ENCODE assay signal across 8 cellular contexts in genomic region chr13:46176756-46177155, GRCh38. TPM values are rescaled to one million over a fixed set of nuclear protein-coding genes. Genes with fewer than 3 reads are reported as not detected.
A peak's percentile ranks its signal among the peaks of the same experiment; 100 is the strongest.
DNase-seq lines count a peak whose midpoint lies in the region; ATAC-seq and TF ChIP-seq lines count a peak whose summit lies in the region.

No MANE protein-coding gene starts in this region.

- in situ Hi-C loops in KBM-7 (cut with MboI; ENCODE audit: low pct_unique_long_range_greater_than_20kb, low sequenced_read_pairs) = no loop called here

- POLR2A ChIA-PET in PC-9 (lab: Charles Lee; ENCODE audit: unreplicated experiment) = interaction anchor here (0.6 kb wide), 2 partner anchors 34 to 1008 kb away, joined by 3 to 10 read pairs; no protein-coding TSS in a partner anchor

- intact Hi-C loops in dendritic cell treated with granulocyte-macrophage colony-stimulating factor and Interleukin-4, amounts not matched to agents 40 ng/mL and 50 ng/mL, for 4 days (cut with micrococcal nuclease) = loop anchor here (5.0 kb wide), 1 partner anchor 36 kb away; the partner anchor contains the start of gene LRRC63
- intact Hi-C loops in PC-9 (cut with micrococcal nuclease; ENCODE audit: unreplicated experiment) = no loop called here

- ATAC-seq in GM19468 (IDR thresholded peaks at IDR 0.05; ENCODE audit: extremely low read depth, unreplicated experiment) = peak; percentile 16

- no peaks in the 10 kb centered on the region for H3K9me3 Mint-ChIP-seq in dendritic cell treated with granulocyte-macrophage colony-stimulating factor and Interleukin-4, amounts not matched to agents 40 ng/mL and 50 ng/mL, for 4 days

- peak overlapping the region; percentile 68 for H3K4me3 Mint-ChIP-seq in dendritic cell treated with granulocyte-macrophage colony-stimulating factor and Interleukin-4, amounts not matched to agents 40 ng/mL and 50 ng/mL, for 4 days

- H3K9me2 ChIP-seq in PC-9 (ENCODE audit: insufficient read depth) = no peaks in the 10 kb centered on the region; the same call in 1 of the 2 replicates

- H3K4me3 ChIP-seq in PC-9 = no peak overlapping the region

- H3K36me3 Mint-ChIP-seq in dendritic cell treated with granulocyte-macrophage colony-stimulating factor and Interleukin-4, amounts not matched to agents 40 ng/mL and 50 ng/mL, for 4 days (ENCODE audit: low read depth) = peaks cover 76% of the 10 kb centered on the region

- H2AFZ ChIP-seq in PC-9 = no peak overlapping the region

- no TSS peak for BruUV-seq in PC-9 (replicated peaks; lab: Mats Ljungman, UMichigan)

- DNase-seq in CD1c-positive myeloid dendritic cell (ENCODE audit: extremely low spot score) (peak; percentile 85), KBM-7 (peak; percentile 97), NCI-H2107 treated with DMSO at 0.1 percent for 48 hours (lab: John Stamatoyannopoulos, UW; ENCODE audit: unreplicated experiment) (no peak), PC-9 (no peak), SHP77 (lab: John Stamatoyannopoulos, UW) (no peak)
- no peak for DNase-seq in activated effector memory CD4-positive, alpha-beta T cell treated with Interleukin-2 at 50 U/mL for 16 hours

- H3K27ac Mint-ChIP-seq in dendritic cell treated with granulocyte-macrophage colony-stimulating factor and Interleukin-4, amounts not matched to agents 40 ng/mL and 50 ng/mL, for 4 days = peak overlapping the region; percentile 86

- H3K4me1 ChIP-seq in PC-9 (replicated peaks; ENCODE audit: insufficient read depth) = peaks cover 22% of the 10 kb centered on the region

- H3K9me3 ChIP-seq in PC-9 (ENCODE audit: insufficient read depth, low read depth) = no peaks in the 10 kb centered on the region

- no peak overlapping the region for H3K4me2 ChIP-seq in PC-9

- H3K27me3 Mint-ChIP-seq in dendritic cell treated with granulocyte-macrophage colony-stimulating factor and Interleukin-4, amounts not matched to agents 40 ng/mL and 50 ng/mL, for 4 days = no peaks in the 10 kb centered on the region

- CTCF ChIA-PET in PC-9 (lab: Charles Lee) = no interaction called here

- no peaks in the 10 kb centered on the region for H3F3A ChIP-seq in PC-9 (ENCODE audit: insufficient read depth, low read depth)

- H3K4me1 Mint-ChIP-seq in dendritic cell treated with granulocyte-macrophage colony-stimulating factor and Interleukin-4, amounts not matched to agents 40 ng/mL and 50 ng/mL, for 4 days (ENCODE audit: low read depth) = peaks cover 74% of the 10 kb centered on the region

- peaks cover 99% of the 10 kb centered on the region for H3K79me2 ChIP-seq in PC-9 (ENCODE audit: low read depth)

- no peak overlapping the region for H3K27ac ChIP-seq in PC-9

- TF ChIP-seq CTCF in PC-9 (conservative IDR thresholded peaks at IDR 0.05) = no peak

- peaks cover 48% of the 10 kb centered on the region for H4K20me1 ChIP-seq in PC-9 (ENCODE audit: insufficient read depth)

- no peaks in the 10 kb centered on the region for H3K27me3 ChIP-seq in PC-9 (ENCODE audit: insufficient read depth, low read depth)

- peaks cover 13% of the 10 kb centered on the region; the same call in 1 of the 2 replicates for H3K36me3 ChIP-seq in PC-9 (ENCODE audit: low read depth)

RNA-seq across cellular contexts. Expression of gene LCP1, which starts 5.2 kb away (rescaled TPM):
- total RNA-seq in PC-9 (2021) = 131 and 197 TPM in 2 replicates

RNA-seq across cellular contexts. Expression of gene LRRC63, which starts 35.0 kb away (rescaled TPM):
- 0.28 TPM in 1 of 2 replicates, not detected in the other for total RNA-seq in PC-9 (2021)

Comparison
In these comparisons a context has a peak if more than half of its experiments do, and no peak if none do; other contexts are left out.
1. DNase-seq: peak in CD1c-positive myeloid dendritic cell (single experiment) and KBM-7 (single experiment); none in NCI-H2107 treated with DMSO at 0.1 percent for 48 hours (single experiment), activated effector memory CD4-positive, alpha-beta T cell treated with Interleukin-2 at 50 U/mL for 16 hours (single experiment), PC-9 (0 of 2) and SHP77 (0 of 2).